ENCODE assay signal across 8 cellular contexts in genomic region chr14:53953002-53953827, GRCh38.
DNase-seq lines count a peak whose midpoint lies in the region; ATAC-seq lines count a peak whose summit lies in the region.

No MANE protein-coding gene starts in this region.

- H3K27me3 ChIP-seq in neuron (ENCODE audit: insufficient read depth, low read length), result peaks cover 90% of the 10 kb centered on the region

- no peaks in the 10 kb centered on the region for H3K36me3 ChIP-seq in neuron (ENCODE audit: insufficient read depth, low read length)

- no peak overlapping the region for H3K27ac Mint-ChIP-seq in activated naive CD8-positive, alpha-beta T cell treated with anti-CD3 and anti-CD28 coated beads, Interleukin-2, amount 50 U/mL, for 24 hours

- H3K27me3 Mint-ChIP-seq in activated naive CD8-positive, alpha-beta T cell treated with anti-CD3 and anti-CD28 coated beads, Interleukin-2, amount 50 U/mL, for 24 hours, result peaks cover 71% of the 10 kb centered on the region

- H3K36me3 Mint-ChIP-seq in activated naive CD8-positive, alpha-beta T cell treated with anti-CD3 and anti-CD28 coated beads, Interleukin-2, amount 50 U/mL, for 24 hours (ENCODE audit: low read depth), result no peaks in the 10 kb centered on the region

- peak overlapping the region; percentile 70 for H3K4me3 Mint-ChIP-seq in activated naive CD8-positive, alpha-beta T cell treated with anti-CD3 and anti-CD28 coated beads, Interleukin-2, amount 50 U/mL, for 24 hours

- H3K4me1 ChIP-seq in neuron (ENCODE audit: insufficient read depth, low read length), result peaks cover 27% of the 10 kb centered on the region

- no peaks in the 10 kb centered on the region for H3K9me3 Mint-ChIP-seq in activated naive CD8-positive, alpha-beta T cell treated with anti-CD3 and anti-CD28 coated beads, Interleukin-2, amount 50 U/mL, for 24 hours

- DNase-seq in NCI-H524 (lab: John Stamatoyannopoulos, UW), result peak; percentile 81 to 89
- DNase-seq in NCI-H524 treated with DMSO at 0.1 percent for 48 hours (lab: John Stamatoyannopoulos, UW), result no peak
- peak; percentile 39 for DNase-seq in NCI-H1092 (lab: John Stamatoyannopoulos, UW)
- peak; percentile 24 for DNase-seq in activated naive CD8-positive, alpha-beta T cell treated with anti-CD3 and anti-CD28 coated beads, Interleukin-2, amount 50 U/mL, for 24 hours
- DNase-seq in head of caudate nucleus, result peak in 38 of 42 donors; percentile 38 to 83 (median 66)
- no peak for DNase-seq in activated CD4-positive, CD25-positive, alpha-beta regulatory T cell (lab: John Stamatoyannopoulos, UW)

- ATAC-seq in activated naive CD8-positive, alpha-beta T cell treated with anti-CD3 and anti-CD28 coated beads, Interleukin-2, amount 50 U/mL, for 24 hours, result peak; percentile 33
- ATAC-seq in GM19452 (IDR thresholded peaks at IDR 0.05; ENCODE audit: unreplicated experiment), result no peak

- H3K4me1 Mint-ChIP-seq in activated naive CD8-positive, alpha-beta T cell treated with anti-CD3 and anti-CD28 coated beads, Interleukin-2, amount 50 U/mL, for 24 hours, result peaks cover 32% of the 10 kb centered on the region

- intact Hi-C loops in head of caudate nucleus (cut with DNase I), result no loop called here

- peak overlapping the region; percentile 46 for H3K4me3 ChIP-seq in neuron (ENCODE audit: low read length)

- peak overlapping the region; percentile 58 for H2AFZ ChIP-seq in neuron (ENCODE audit: low read depth, low read length)

- no peaks in the 10 kb centered on the region for H3K9me3 ChIP-seq in neuron (ENCODE audit: low read length)

Comparison
In these comparisons a context has a peak if more than half of its experiments do, and no peak if none do; other contexts are left out.
1. DNase-seq: peak in NCI-H524 (2 of 2), NCI-H1092 (single experiment), activated naive CD8-positive, alpha-beta T cell treated with anti-CD3 and anti-CD28 coated beads, Interleukin-2, amount 50 U/mL, for 24 hours (single experiment) and head of caudate nucleus (38 of 42); none in NCI-H524 treated with DMSO at 0.1 percent for 48 hours (single experiment) and activated CD4-positive, CD25-positive, alpha-beta regulatory T cell (0 of 4).